Comparison of ENCODE assay signal across 13 cellular contexts in genomic region chr17:29677139-29677834, GRCh38. TPM values are rescaled to one million over a fixed set of nuclear protein-coding genes. Genes with fewer than 3 reads are reported as not detected.
DNase-seq lines count a peak whose midpoint lies in the region; ATAC-seq and TF ChIP-seq lines count a peak whose summit lies in the region.
"Had no signal": no experiment of that assay in that cellular context is flagged by ENCODE, and none has a peak within 500 bp of the region (broad histone marks: within the 10 kb centered on the region; RNA-seq: fewer than 3 reads in every experiment).

No MANE protein-coding gene starts in this region.

- in situ Hi-C loops in gastrocnemius medialis (cut with MboI; ENCODE audit: low sequenced_read_pairs in 4 of 4), result no loop called here

- peak overlapping the region; percentile 55 to 74 (median 72) for H3K27ac Mint-ChIP-seq in CD4-positive, CD25-positive, alpha-beta regulatory T cell

- H3K9me3 Mint-ChIP-seq in CD4-positive, CD25-positive, alpha-beta regulatory T cell, result no peaks in the 10 kb centered on the region

- 34 to 44% methylated on average over 3 of the region's 3 CpGs for WGBS in gastroesophageal sphincter (ENCODE audit: low coverage in 1 of 2), 2 donors

- peaks cover 69% of the 10 kb centered on the region for H3K36me3 ChIP-seq in CD4-positive, CD25-positive, alpha-beta regulatory T cell (ENCODE audit: control insufficient read depth, insufficient read depth, low read length)
- H3K36me3 ChIP-seq in gastroesophageal sphincter (peaks cover 0 to 21% of the 10 kb centered on the region in 2 donors), gastrocnemius medialis (peaks cover 0 to 2% of the 10 kb centered on the region in 2 donors)

- no peaks in the 10 kb centered on the region for H3K4me1 ChIP-seq in CD4-positive, CD25-positive, alpha-beta regulatory T cell (ENCODE audit: control insufficient read depth, insufficient read depth, low read length, poor library complexity, severe bottlenecking)
- peaks cover 5 to 54% (median 18%) of the 10 kb centered on the region in 3 donors for H3K4me1 ChIP-seq in gastroesophageal sphincter
- peaks cover 56 to 60% of the 10 kb centered on the region in 2 donors for H3K4me1 ChIP-seq in gastrocnemius medialis
- H3K4me1 ChIP-seq: parathyroid adenoma had no signal

- H3K4me3 ChIP-seq in CD4-positive, CD25-positive, alpha-beta regulatory T cell (ENCODE audit: low read depth, low read length), result no peak overlapping the region
- H3K4me3 ChIP-seq in gastroesophageal sphincter, result peak overlapping the region in 1 of 2 donors; percentile 31
- peak overlapping the region; percentile 37 to 67 (median 51) for H3K4me3 ChIP-seq in gastrocnemius medialis

- no peaks in the 10 kb centered on the region for H3K9me3 ChIP-seq in CD4-positive, CD25-positive, alpha-beta regulatory T cell (ENCODE audit: control insufficient read depth in 2 of 2, low read length in 2 of 2)
- H3K9me3 ChIP-seq in gastroesophageal sphincter (no peaks in the 10 kb centered on the region), gastrocnemius medialis (no peaks in the 10 kb centered on the region)

- no peak for ATAC-seq in CD4-positive, CD25-positive, alpha-beta regulatory T cell (ENCODE audit: low read depth in 2 of 2)
- peak; percentile 96 for ATAC-seq in gastroesophageal sphincter
- peak; percentile 89 to 91 for ATAC-seq in gastrocnemius medialis
- no peak for ATAC-seq in GM21447 (IDR thresholded peaks at IDR 0.05; ENCODE audit: unreplicated experiment)
- ATAC-seq in HG02852 (IDR thresholded peaks at IDR 0.05; ENCODE audit: unreplicated experiment), result no peak

- no peak for DNase-seq in CD4-positive, CD25-positive, alpha-beta regulatory T cell
- DNase-seq in NCI-H2171 (lab: John Stamatoyannopoulos, UW) (peak; percentile 35), gastrocnemius medialis (peak; percentile 89 to 94), NCI-H1694 treated with DMSO at 0.1 percent for 48 hours (lab: John Stamatoyannopoulos, UW) (no peak), GOT3 (lab: John Stamatoyannopoulos, UW) (no peak)
- DNase-seq: activated CD4-positive, CD25-positive, alpha-beta regulatory T cell treated with anti-CD3 and anti-CD28 coated beads, Interleukin-2, amount 50 U/mL, for 72 hours; brain microvascular endothelial cell; HCEC 1CT; NCI-H187 had no signal

- no peak for TF ChIP-seq EP300 in gastroesophageal sphincter (IDR thresholded peaks at IDR 0.05)

- no peak overlapping the region for H3K27ac ChIP-seq in CD4-positive, CD25-positive, alpha-beta regulatory T cell (ENCODE audit: insufficient read depth, low read length, poor library complexity, severe bottlenecking)
- H3K27ac ChIP-seq in gastroesophageal sphincter, result peak overlapping the region; percentile 66 to 78 (median 76)
- H3K27ac ChIP-seq in gastrocnemius medialis, result peak overlapping the region; percentile 97 to 100 (median 98)
- H3K27ac ChIP-seq: brain microvascular endothelial cell, parathyroid adenoma had no signal

- H3K4me3 Mint-ChIP-seq in CD4-positive, CD25-positive, alpha-beta regulatory T cell, result peak overlapping the region in 1 of 4 donors; percentile 19

- TF ChIP-seq CTCF in gastroesophageal sphincter (IDR thresholded peaks at IDR 0.05), result no peak
- no peak for TF ChIP-seq CTCF in gastrocnemius medialis (IDR thresholded peaks at IDR 0.05 in 4 of 5, conservative IDR thresholded peaks at IDR 0.05 in 1 of 5)

- TF ChIP-seq POLR2A in gastroesophageal sphincter (IDR thresholded peaks at IDR 0.05) (no peak), gastrocnemius medialis (IDR thresholded peaks at IDR 0.05) (peak; percentile 18 to 41)

- no peaks in the 10 kb centered on the region for H3K27me3 ChIP-seq in CD4-positive, CD25-positive, alpha-beta regulatory T cell (ENCODE audit: control insufficient read depth, insufficient read depth, low read length)
- no peaks in the 10 kb centered on the region for H3K27me3 ChIP-seq in gastroesophageal sphincter
- H3K27me3 ChIP-seq in gastrocnemius medialis, result no peaks in the 10 kb centered on the region
- H3K27me3 ChIP-seq: brain microvascular endothelial cell had no signal

- H3K27me3 Mint-ChIP-seq in CD4-positive, CD25-positive, alpha-beta regulatory T cell, result no peaks in the 10 kb centered on the region

- intact Hi-C loops in gastrocnemius medialis (cut with DNase I; ENCODE audit: low total_unique reads), result loop anchor here (2.0 to 5.0 kb wide), 4 partner anchors 34 to 85 kb away; partner anchors contain the start of gene CORO6

- peaks cover 11 to 33% (median 22%) of the 10 kb centered on the region in 4 donors for H3K4me1 Mint-ChIP-seq in CD4-positive, CD25-positive, alpha-beta regulatory T cell

- H3K36me3 Mint-ChIP-seq in CD4-positive, CD25-positive, alpha-beta regulatory T cell, result peaks cover 33% of the 10 kb centered on the region

RNA-seq across cellular contexts. Expression of gene CORO6, which starts 54.6 kb away (rescaled TPM):
- total RNA-seq in CD4-positive, CD25-positive, alpha-beta regulatory T cell, result 4.3 TPM
- under 1 TPM in 3 of 4 donors, not detected in 1; 0.15 to 0.52 (median 0.38) TPM for polyA plus RNA-seq in CD4-positive, CD25-positive, alpha-beta regulatory T cell
- total RNA-seq in gastroesophageal sphincter (100 to 1,000 TPM in 1 of 4 donors, 10 to 100 TPM in 3; 18.1 to 138 (median 39.4) TPM), gastrocnemius medialis (100 to 1,000 TPM; 409 to 694 (median 563) TPM)

Comparison
In these comparisons a context has a peak if more than half of its experiments do, and no peak if none do; other contexts are left out.
1. ATAC-seq: peak in gastroesophageal sphincter (single experiment) and gastrocnemius medialis (2 of 2); none in CD4-positive, CD25-positive, alpha-beta regulatory T cell (0 of 2), GM21447 (single experiment) and HG02852 (single experiment).
2. DNase-seq: peak in NCI-H2171 (single experiment) and gastrocnemius medialis (2 of 2); none in CD4-positive, CD25-positive, alpha-beta regulatory T cell (0 of 3), NCI-H1694 treated with DMSO at 0.1 percent for 48 hours (single experiment) and GOT3 (single experiment).
3. POLR2A ChIP-seq: peak in gastrocnemius medialis (2 of 2); none in gastroesophageal sphincter (0 of 2).